Comparison of ENCODE assay signal across 1 cellular context in the genomic region with DNA sequence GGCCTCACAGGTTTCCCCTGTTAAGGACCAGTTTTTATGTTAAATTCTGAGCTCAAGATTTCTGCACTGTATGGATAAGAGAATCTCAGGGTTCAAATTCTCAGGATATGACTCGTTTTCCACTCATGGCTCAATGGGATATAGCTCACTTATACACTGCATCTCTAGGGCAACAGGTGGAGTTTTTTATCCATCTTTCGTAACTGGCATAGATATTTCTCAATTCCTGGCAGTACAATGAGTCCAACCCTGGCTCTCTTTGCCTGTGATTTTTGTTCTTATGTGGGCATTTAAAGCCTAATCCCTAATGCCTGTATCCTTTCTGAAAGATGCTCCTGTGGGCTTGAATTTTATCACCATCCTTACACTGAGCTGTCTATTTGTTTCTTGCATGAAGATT.
TF ChIP-seq lines count a peak whose summit lies in the region.

No MANE protein-coding gene starts in this region.

TF ChIP-seq in SK-N-SH, 30 proteins besides CTCF, POLR2A, EP300 and RAD21:
- TF ChIP-seq, protein P1, sequence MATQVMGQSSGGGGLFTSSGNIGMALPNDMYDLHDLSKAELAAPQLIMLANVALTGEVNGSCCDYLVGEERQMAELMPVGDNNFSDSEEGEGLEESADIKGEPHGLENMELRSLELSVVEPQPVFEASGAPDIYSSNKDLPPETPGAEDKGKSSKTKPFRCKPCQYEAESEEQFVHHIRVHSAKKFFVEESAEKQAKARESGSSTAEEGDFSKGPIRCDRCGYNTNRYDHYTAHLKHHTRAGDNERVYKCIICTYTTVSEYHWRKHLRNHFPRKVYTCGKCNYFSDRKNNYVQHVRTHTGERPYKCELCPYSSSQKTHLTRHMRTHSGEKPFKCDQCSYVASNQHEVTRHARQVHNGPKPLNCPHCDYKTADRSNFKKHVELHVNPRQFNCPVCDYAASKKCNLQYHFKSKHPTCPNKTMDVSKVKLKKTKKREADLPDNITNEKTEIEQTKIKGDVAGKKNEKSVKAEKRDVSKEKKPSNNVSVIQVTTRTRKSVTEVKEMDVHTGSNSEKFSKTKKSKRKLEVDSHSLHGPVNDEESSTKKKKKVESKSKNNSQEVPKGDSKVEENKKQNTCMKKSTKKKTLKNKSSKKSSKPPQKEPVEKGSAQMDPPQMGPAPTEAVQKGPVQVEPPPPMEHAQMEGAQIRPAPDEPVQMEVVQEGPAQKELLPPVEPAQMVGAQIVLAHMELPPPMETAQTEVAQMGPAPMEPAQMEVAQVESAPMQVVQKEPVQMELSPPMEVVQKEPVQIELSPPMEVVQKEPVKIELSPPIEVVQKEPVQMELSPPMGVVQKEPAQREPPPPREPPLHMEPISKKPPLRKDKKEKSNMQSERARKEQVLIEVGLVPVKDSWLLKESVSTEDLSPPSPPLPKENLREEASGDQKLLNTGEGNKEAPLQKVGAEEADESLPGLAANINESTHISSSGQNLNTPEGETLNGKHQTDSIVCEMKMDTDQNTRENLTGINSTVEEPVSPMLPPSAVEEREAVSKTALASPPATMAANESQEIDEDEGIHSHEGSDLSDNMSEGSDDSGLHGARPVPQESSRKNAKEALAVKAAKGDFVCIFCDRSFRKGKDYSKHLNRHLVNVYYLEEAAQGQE (IDR thresholded peaks at IDR 0.05; ENCODE audit: low read depth, low read length) = no peak
- TF ChIP-seq FOSL2 (IDR thresholded peaks at IDR 0.05; ENCODE audit: borderline replicate concordance, low read depth) = no peak
- TF ChIP-seq MXI1 (IDR thresholded peaks at IDR 0.05; ENCODE audit: low read depth, low read length) = no peak
- no peak for TF ChIP-seq POLR2AphosphoS5 (IDR thresholded peaks at IDR 0.05; ENCODE audit: low read depth, low read length)
- TF ChIP-seq, protein P2, sequence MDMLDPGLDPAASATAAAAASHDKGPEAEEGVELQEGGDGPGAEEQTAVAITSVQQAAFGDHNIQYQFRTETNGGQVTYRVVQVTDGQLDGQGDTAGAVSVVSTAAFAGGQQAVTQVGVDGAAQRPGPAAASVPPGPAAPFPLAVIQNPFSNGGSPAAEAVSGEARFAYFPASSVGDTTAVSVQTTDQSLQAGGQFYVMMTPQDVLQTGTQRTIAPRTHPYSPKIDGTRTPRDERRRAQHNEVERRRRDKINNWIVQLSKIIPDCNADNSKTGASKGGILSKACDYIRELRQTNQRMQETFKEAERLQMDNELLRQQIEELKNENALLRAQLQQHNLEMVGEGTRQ (IDR thresholded peaks at IDR 0.05; ENCODE audit: borderline replicate concordance, low read depth, low read length) = no peak
- TF ChIP-seq NRF1 (IDR thresholded peaks at IDR 0.05; ENCODE audit: low read depth, low read length) = no peak
- no peak for TF ChIP-seq SIN3A (IDR thresholded peaks at IDR 0.05; ENCODE audit: borderline replicate concordance, low read depth, low read length)
- no peak for TF ChIP-seq TCF12 (IDR thresholded peaks at IDR 0.05)
- TF ChIP-seq CHD2 (IDR thresholded peaks at IDR 0.05; ENCODE audit: low read length, partially characterized antibody) = no peak
- TF ChIP-seq, protein P3, sequence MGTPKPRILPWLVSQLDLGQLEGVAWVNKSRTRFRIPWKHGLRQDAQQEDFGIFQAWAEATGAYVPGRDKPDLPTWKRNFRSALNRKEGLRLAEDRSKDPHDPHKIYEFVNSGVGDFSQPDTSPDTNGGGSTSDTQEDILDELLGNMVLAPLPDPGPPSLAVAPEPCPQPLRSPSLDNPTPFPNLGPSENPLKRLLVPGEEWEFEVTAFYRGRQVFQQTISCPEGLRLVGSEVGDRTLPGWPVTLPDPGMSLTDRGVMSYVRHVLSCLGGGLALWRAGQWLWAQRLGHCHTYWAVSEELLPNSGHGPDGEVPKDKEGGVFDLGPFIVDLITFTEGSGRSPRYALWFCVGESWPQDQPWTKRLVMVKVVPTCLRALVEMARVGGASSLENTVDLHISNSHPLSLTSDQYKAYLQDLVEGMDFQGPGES (IDR thresholded peaks at IDR 0.05; ENCODE audit: low read depth, low read length) = no peak
- TF ChIP-seq SMC3 (IDR thresholded peaks at IDR 0.05; ENCODE audit: low read depth, low read length) = no peak
- TF ChIP-seq RCOR1 (IDR thresholded peaks at IDR 0.05; ENCODE audit: low read length) = no peak
- no peak for TF ChIP-seq EZH2phosphoT487 (IDR thresholded peaks at IDR 0.05; ENCODE audit: borderline replicate concordance, low read depth)
- TF ChIP-seq, protein P4, sequence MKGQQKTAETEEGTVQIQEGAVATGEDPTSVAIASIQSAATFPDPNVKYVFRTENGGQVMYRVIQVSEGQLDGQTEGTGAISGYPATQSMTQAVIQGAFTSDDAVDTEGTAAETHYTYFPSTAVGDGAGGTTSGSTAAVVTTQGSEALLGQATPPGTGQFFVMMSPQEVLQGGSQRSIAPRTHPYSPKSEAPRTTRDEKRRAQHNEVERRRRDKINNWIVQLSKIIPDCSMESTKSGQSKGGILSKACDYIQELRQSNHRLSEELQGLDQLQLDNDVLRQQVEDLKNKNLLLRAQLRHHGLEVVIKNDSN (IDR thresholded peaks at IDR 0.05; ENCODE audit: borderline replicate concordance, low read depth) = no peak
